ENCODE assay signal across 9 cellular contexts in genomic region chr7:137933270-137934017, GRCh38.
A peak's percentile ranks its signal among the peaks of the same experiment; 100 is the strongest.
DNase-seq lines count a peak whose midpoint lies in the region; ATAC-seq and TF ChIP-seq lines count a peak whose summit lies in the region.
"Had no signal": no experiment of that assay in that cellular context is flagged by ENCODE, and none has a peak within 500 bp of the region (broad histone marks: within the 10 kb centered on the region; RNA-seq: fewer than 3 reads in every experiment).

No MANE protein-coding gene starts in this region.

- H3K27ac ChIP-seq in HEK293 (ENCODE audit: extremely low read depth, low read depth, low read length) (no peak overlapping the region), ascending aorta (peak overlapping the region; percentile 77 to 79), skin epidermis (peak overlapping the region in 20 of 21 experiments; percentile 9 to 80 (median 61))

- DNase-seq in ascending aorta (ENCODE audit: low spot score in 2 of 2) = peak in 1 of 2 donors; percentile 86
- peak; percentile 43 for DNase-seq in left cardiac atrium
- no peak for DNase-seq in stimulated activated CD4-positive, alpha-beta T cell treated with anti-CD3 and anti-CD28 coated beads, Interleukin-1b, Interleukin-23, amount 100 ng/mL, for 48 hours
- no peak for DNase-seq in ureter (ENCODE audit: low spot score)
- DNase-seq in hippocampal formation (lab: John Stamatoyannopoulos, UW) = no peak
- DNase-seq: NCI-H1436 had no signal

- ATAC-seq in left cardiac atrium = peak; percentile 39 to 67
- no peak for ATAC-seq in GM18517 (IDR thresholded peaks at IDR 0.05; ENCODE audit: unreplicated experiment)

- no peak for TF ChIP-seq CTCF in HEK293 (tag by site-specific recombination; IDR thresholded peaks at IDR 0.05)
- no peak for TF ChIP-seq CTCF in ascending aorta (IDR thresholded peaks at IDR 0.05)

- peaks cover 2% of the 10 kb centered on the region; the same call in 1 of the 2 replicates for H3K4me1 ChIP-seq in HEK293 (ENCODE audit: control insufficient read depth, insufficient read depth, low read length)
- H3K4me1 ChIP-seq in ascending aorta = peaks cover 13 to 62% of the 10 kb centered on the region in 2 donors

- H3K9me3 ChIP-seq in HEK293 (ENCODE audit: control insufficient read depth, insufficient read depth, low read depth, low read length) (no peaks in the 10 kb centered on the region), ascending aorta (no peaks in the 10 kb centered on the region)

- CTCF ChIA-PET in HEK293 (lab: Yijun Ruan, JAX) = interaction anchor here (0.6 to 1.2 kb wide), 2 partner anchors 16 to 710 kb away, joined by 3 read pairs; no protein-coding TSS in a partner anchor

- no peaks in the 10 kb centered on the region for H3K27me3 ChIP-seq in ascending aorta

- no peaks in the 10 kb centered on the region for H3K36me3 ChIP-seq in HEK293 (ENCODE audit: control insufficient read depth in 2 of 2, insufficient read depth in 1 of 2, low read length in 2 of 2)
- H3K36me3 ChIP-seq in ascending aorta = no peaks in the 10 kb centered on the region

- H3K4me3 ChIP-seq in HEK293 (ENCODE audit: low read depth, low read length) = no peak overlapping the region
- H3K4me3 ChIP-seq in ascending aorta = peak overlapping the region in 1 of 2 donors; percentile 11
- H3K4me3 ChIP-seq in skin epidermis = peak overlapping the region in 1 of 7 experiments; percentile 3

- POLR2A ChIA-PET in HEK293 (lab: Yijun Ruan, JAX) = interaction anchor here (0.5 kb wide), 1 partner anchor 753 kb away, joined by 3 read pairs; no protein-coding TSS in a partner anchor

- intact Hi-C loops in ascending aorta (cut with DNase I) (loop anchor here (2.0 kb wide), 2 partner anchors 59 to 67 kb away; no protein-coding TSS in a partner anchor), left cardiac atrium (cut with DNase I) (no loop called here)

TF ChIP-seq in HEK293, 187 proteins besides CTCF, POLR2A, EP300 and RAD21 (continues in another document):
- TF ChIP-seq ZNF776 (tag by site-specific recombination; IDR thresholded peaks at IDR 0.05; ENCODE audit: borderline replicate concordance) = no peak
- TF ChIP-seq EGR2 (tag by site-specific recombination; IDR thresholded peaks at IDR 0.05; ENCODE audit: low read depth) = peak; percentile 61; the same call in 1 of the 2 replicates
- TF ChIP-seq, protein P1, sequence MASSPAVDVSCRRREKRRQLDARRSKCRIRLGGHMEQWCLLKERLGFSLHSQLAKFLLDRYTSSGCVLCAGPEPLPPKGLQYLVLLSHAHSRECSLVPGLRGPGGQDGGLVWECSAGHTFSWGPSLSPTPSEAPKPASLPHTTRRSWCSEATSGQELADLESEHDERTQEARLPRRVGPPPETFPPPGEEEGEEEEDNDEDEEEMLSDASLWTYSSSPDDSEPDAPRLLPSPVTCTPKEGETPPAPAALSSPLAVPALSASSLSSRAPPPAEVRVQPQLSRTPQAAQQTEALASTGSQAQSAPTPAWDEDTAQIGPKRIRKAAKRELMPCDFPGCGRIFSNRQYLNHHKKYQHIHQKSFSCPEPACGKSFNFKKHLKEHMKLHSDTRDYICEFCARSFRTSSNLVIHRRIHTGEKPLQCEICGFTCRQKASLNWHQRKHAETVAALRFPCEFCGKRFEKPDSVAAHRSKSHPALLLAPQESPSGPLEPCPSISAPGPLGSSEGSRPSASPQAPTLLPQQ (tag by site-specific recombination; IDR thresholded peaks at IDR 0.05) = peak; percentile 75
- TF ChIP-seq ZFHX2 (tag by site-specific recombination; conservative IDR thresholded peaks at IDR 0.05) = peak; percentile 62
- TF ChIP-seq ZNF768 (tag by site-specific recombination; IDR thresholded peaks at IDR 0.05) = no peak
- no peak for TF ChIP-seq HOXD13 (CRISPR knock-in tag; IDR thresholded peaks at IDR 0.05; ENCODE audit: borderline replicate concordance)
- TF ChIP-seq GLIS1 (tag by site-specific recombination; IDR thresholded peaks at IDR 0.05) = peak; percentile 68; the same call in 1 of the 2 replicates
- 0 out of 2 replicates have a peak, but pooled peaks have one; percentile 38 for TF ChIP-seq ZNF843 (tag by site-specific recombination; IDR thresholded peaks at IDR 0.05)
- peak; percentile 55; the same call in 1 of the 2 replicates for TF ChIP-seq PRDM6 (tag by site-specific recombination; IDR thresholded peaks at IDR 0.05)
- TF ChIP-seq ZNF394 (tag by site-specific recombination; IDR thresholded peaks at IDR 0.05; ENCODE audit: borderline replicate concordance) = no peak
- TF ChIP-seq HIC1 (tag by site-specific recombination; IDR thresholded peaks at IDR 0.05) = peak; percentile 53
- TF ChIP-seq, protein P2, sequence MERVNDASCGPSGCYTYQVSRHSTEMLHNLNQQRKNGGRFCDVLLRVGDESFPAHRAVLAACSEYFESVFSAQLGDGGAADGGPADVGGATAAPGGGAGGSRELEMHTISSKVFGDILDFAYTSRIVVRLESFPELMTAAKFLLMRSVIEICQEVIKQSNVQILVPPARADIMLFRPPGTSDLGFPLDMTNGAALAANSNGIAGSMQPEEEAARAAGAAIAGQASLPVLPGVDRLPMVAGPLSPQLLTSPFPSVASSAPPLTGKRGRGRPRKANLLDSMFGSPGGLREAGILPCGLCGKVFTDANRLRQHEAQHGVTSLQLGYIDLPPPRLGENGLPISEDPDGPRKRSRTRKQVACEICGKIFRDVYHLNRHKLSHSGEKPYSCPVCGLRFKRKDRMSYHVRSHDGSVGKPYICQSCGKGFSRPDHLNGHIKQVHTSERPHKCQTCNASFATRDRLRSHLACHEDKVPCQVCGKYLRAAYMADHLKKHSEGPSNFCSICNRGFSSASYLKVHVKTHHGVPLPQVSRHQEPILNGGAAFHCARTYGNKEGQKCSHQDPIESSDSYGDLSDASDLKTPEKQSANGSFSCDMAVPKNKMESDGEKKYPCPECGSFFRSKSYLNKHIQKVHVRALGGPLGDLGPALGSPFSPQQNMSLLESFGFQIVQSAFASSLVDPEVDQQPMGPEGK (tag by site-specific recombination; IDR thresholded peaks at IDR 0.05) = peak; percentile 30; the same call in 1 of the 2 replicates
- TF ChIP-seq ZBTB8A (tag by site-specific recombination; IDR thresholded peaks at IDR 0.05) = 0 out of 2 replicates have a peak, but pooled peaks have one; percentile 32
- no peak for TF ChIP-seq ZNF624 (tag by site-specific recombination; IDR thresholded peaks at IDR 0.05)
- peak; percentile 76 for TF ChIP-seq ZNF600 (tag by site-specific recombination; IDR thresholded peaks at IDR 0.05)
- TF ChIP-seq ZNF433 (tag by site-specific recombination; IDR thresholded peaks at IDR 0.05; ENCODE audit: low read depth) = no peak
- peak; percentile 45 for TF ChIP-seq ZEB2 (tag by site-specific recombination; IDR thresholded peaks at IDR 0.05)
- TF ChIP-seq WT1 (tag by site-specific recombination; IDR thresholded peaks at IDR 0.05) = peak; percentile 99
- no peak for TF ChIP-seq ZNF510 (tag by site-specific recombination; IDR thresholded peaks at IDR 0.05; ENCODE audit: insufficient replicate concordance)
- TF ChIP-seq SP7 (tag by site-specific recombination; IDR thresholded peaks at IDR 0.05) = peak; percentile 88
- 0 out of 2 replicates have a peak, but pooled peaks have one; percentile 22 for TF ChIP-seq TRIM28 (IDR thresholded peaks at IDR 0.05; ENCODE audit: borderline replicate concordance, low read length)
- TF ChIP-seq PRDM1 (tag by site-specific recombination; IDR thresholded peaks at IDR 0.05) = 0 out of 2 replicates have a peak, but pooled peaks have one; percentile 11
- TF ChIP-seq ZNF26 (tag by site-specific recombination; IDR thresholded peaks at IDR 0.05) = no peak
- peak; percentile 60 for TF ChIP-seq ZIC2 (tag by site-specific recombination; IDR thresholded peaks at IDR 0.05)
